10 cellular contexts compared by ENCODE assay signal in genomic region chr11:9577551-9577950, GRCh38. TPM values are rescaled to one million over a fixed set of nuclear protein-coding genes. Genes with fewer than 3 reads are reported as not detected.
A peak's percentile ranks its signal among the peaks of the same experiment; 100 is the strongest.
DNase-seq lines count a peak whose midpoint lies in the region; ATAC-seq and TF ChIP-seq lines count a peak whose summit lies in the region.
"Had no signal": no experiment of that assay in that cellular context is flagged by ENCODE, and none has a peak within 500 bp of the region (broad histone marks: within the 10 kb centered on the region; RNA-seq: fewer than 3 reads in every experiment).

No MANE protein-coding gene starts in this region.

- TF ChIP-seq POLR2A in heart left ventricle (IDR thresholded peaks at IDR 0.05), result no peak

- H3K4me1 ChIP-seq in heart left ventricle (peaks cover 0 to 37% (median 6%) of the 10 kb centered on the region in 12 donors), adipocyte (ENCODE audit: control insufficient read depth, insufficient read depth, low read length) (peaks cover 20% of the 10 kb centered on the region), urinary bladder (ENCODE audit: insufficient read depth) (no peaks in the 10 kb centered on the region)

- no peak for TF ChIP-seq CTCF in heart left ventricle (IDR thresholded peaks at IDR 0.05)

- ATAC-seq in heart left ventricle, result no peak
- no peak for ATAC-seq in left ventricle myocardium superior
- no peak for ATAC-seq in HG02763 (IDR thresholded peaks at IDR 0.05; ENCODE audit: unreplicated experiment)

- H3K27me3 ChIP-seq in heart left ventricle (no peaks in the 10 kb centered on the region), adipocyte (replicated peaks; ENCODE audit: control insufficient read depth, insufficient read depth, low read length) (no peaks in the 10 kb centered on the region)

- H3K9me3 ChIP-seq in heart left ventricle (no peaks in the 10 kb centered on the region), adipocyte (ENCODE audit: control insufficient read depth, low read length) (no peaks in the 10 kb centered on the region)

- peaks cover 0 to 48% (median 23%) of the 10 kb centered on the region in 9 donors for H3K36me3 ChIP-seq in heart left ventricle
- H3K36me3 ChIP-seq in adipocyte (ENCODE audit: control insufficient read depth, insufficient read depth, low read length, severe bottlenecking), result peaks cover 36% of the 10 kb centered on the region
- H3K36me3 ChIP-seq in urinary bladder (ENCODE audit: insufficient read depth), result no peaks in the 10 kb centered on the region

- no peak for DNase-seq in heart left ventricle
- no peak for DNase-seq in left ventricle myocardium superior
- peak; percentile 46 for DNase-seq in adipocyte (ENCODE audit: low read depth)
- DNase-seq in kidney tubule cell (ENCODE audit: low spot score), result peak; percentile 42
- no peak for DNase-seq in GDM1 (lab: John Stamatoyannopoulos, UW)
- no peak for DNase-seq in hippocampal formation (lab: John Stamatoyannopoulos, UW)
- DNase-seq: activated CD4-positive, alpha-beta T cell treated with anti-CD3 and anti-CD28 coated beads for 1 hour had no signal

- intact Hi-C loops in heart left ventricle (cut with DNase I), result loop anchor here in 6 of 10 donors (2.0 to 5.0 kb wide), 3 partner anchors 35 to 115 kb away; partner anchors contain the start of gene ZNF143 (in 1 of the 6)
- intact Hi-C loops in left ventricle myocardium superior (cut with micrococcal nuclease), result loop anchor here (10.0 kb wide), 1 partner anchor 53 kb away; no protein-coding TSS in a partner anchor

- 35 to 55% (median 47%) methylated on average over 7 of the region's 7 CpGs for WGBS in heart left ventricle, 4 donors
- WGBS in urinary bladder, result 30% methylated on average over 7 of the region's 7 CpGs

- H3K4me3 ChIP-seq in heart left ventricle (peak overlapping the region in 10 of 12 donors; percentile 9 to 90 (median 78)), adipocyte (ENCODE audit: low read length) (peak overlapping the region; percentile 90), urinary bladder (ENCODE audit: low read depth, low read length) (peak overlapping the region; percentile 27)

- H3K9ac ChIP-seq in adipocyte (ENCODE audit: low read length), result peak overlapping the region; percentile 96

- H3K27ac ChIP-seq in heart left ventricle, result peak overlapping the region in 10 of 12 donors; percentile 6 to 98 (median 92)
- peak overlapping the region; percentile 34 for H3K27ac ChIP-seq in urinary bladder (ENCODE audit: low read depth)
- H3K27ac ChIP-seq: HL-60 had no signal

RNA-seq across cellular contexts. Expression of gene WEE1, which starts 4.1 kb away (rescaled TPM):
- total RNA-seq in heart left ventricle (10 to 100 TPM; 33.0 to 89.2 (median 68.7) TPM), left ventricle myocardium superior (38.3 TPM), urinary bladder (95.5 TPM)
- polyA plus RNA-seq in heart left ventricle (10 to 100 TPM; 14.5 to 49.2 TPM), urinary bladder (25.1 TPM)

Comparison
In these comparisons a context has a peak if more than half of its experiments do, and no peak if none do; other contexts are left out.
1. DNase-seq: peak in adipocyte (single experiment) and kidney tubule cell (single experiment); none in heart left ventricle (0 of 5), left ventricle myocardium superior (single experiment), GDM1 (single experiment) and hippocampal formation (0 of 2).
2. H3K4me3 ChIP-seq: peak in every context shown above with its lines; median percentile 90 in adipocyte; 78 in heart left ventricle; 27 in urinary bladder.